Comparison of ENCODE assay signal across 2 cellular contexts in the genomic region with DNA sequence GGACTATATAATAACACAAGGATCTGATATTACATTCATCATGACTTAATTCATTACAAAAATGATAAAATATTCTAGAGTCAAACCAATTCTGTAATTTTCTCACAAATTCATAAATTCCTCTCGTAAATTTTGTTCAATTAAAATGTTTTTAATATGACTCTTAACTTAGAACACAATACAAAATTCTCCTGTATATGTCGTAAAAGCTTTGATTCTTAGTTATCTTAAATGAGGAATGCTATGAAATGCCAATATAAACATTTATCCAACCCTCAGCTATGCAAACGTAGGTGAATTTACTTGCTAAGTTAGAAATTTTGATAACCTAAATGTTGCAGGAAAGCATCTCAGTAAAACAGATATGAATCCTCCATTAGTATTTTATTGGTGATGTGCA.
TF ChIP-seq lines count a peak whose summit lies in the region.

No MANE protein-coding gene starts in this region.

TF ChIP-seq in SK-N-SH treated with all-trans-retinoic acid at 6 μM for 48 hours, 23 proteins besides CTCF, POLR2A, EP300 and RAD21:
- TF ChIP-seq, protein P1, sequence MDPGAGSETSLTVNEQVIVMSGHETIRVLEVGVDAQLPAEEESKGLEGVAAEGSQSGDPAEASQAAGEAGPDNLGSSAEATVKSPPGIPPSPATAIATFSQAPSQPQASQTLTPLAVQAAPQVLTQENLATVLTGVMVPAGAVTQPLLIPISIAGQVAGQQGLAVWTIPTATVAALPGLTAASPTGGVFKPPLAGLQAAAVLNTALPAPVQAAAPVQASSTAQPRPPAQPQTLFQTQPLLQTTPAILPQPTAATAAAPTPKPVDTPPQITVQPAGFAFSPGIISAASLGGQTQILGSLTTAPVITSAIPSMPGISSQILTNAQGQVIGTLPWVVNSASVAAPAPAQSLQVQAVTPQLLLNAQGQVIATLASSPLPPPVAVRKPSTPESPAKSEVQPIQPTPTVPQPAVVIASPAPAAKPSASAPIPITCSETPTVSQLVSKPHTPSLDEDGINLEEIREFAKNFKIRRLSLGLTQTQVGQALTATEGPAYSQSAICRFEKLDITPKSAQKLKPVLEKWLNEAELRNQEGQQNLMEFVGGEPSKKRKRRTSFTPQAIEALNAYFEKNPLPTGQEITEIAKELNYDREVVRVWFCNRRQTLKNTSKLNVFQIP (CRISPR knock-in tag; IDR thresholded peaks at IDR 0.05; ENCODE audit: borderline replicate concordance, low read depth), result no peak
- TF ChIP-seq ESRRG (CRISPR knock-in tag; IDR thresholded peaks at IDR 0.05) (0 out of 2 replicates have a peak, but pooled peaks have one; percentile 63), ISL1 (CRISPR knock-in tag; IDR thresholded peaks at IDR 0.05) (peak; percentile 97), PPARA (CRISPR knock-in tag; IDR thresholded peaks at IDR 0.05; ENCODE audit: borderline replicate concordance) (no peak), GLIS3 (CRISPR knock-in tag; IDR thresholded peaks at IDR 0.05) (no peak)
- TF ChIP-seq, protein P2, sequence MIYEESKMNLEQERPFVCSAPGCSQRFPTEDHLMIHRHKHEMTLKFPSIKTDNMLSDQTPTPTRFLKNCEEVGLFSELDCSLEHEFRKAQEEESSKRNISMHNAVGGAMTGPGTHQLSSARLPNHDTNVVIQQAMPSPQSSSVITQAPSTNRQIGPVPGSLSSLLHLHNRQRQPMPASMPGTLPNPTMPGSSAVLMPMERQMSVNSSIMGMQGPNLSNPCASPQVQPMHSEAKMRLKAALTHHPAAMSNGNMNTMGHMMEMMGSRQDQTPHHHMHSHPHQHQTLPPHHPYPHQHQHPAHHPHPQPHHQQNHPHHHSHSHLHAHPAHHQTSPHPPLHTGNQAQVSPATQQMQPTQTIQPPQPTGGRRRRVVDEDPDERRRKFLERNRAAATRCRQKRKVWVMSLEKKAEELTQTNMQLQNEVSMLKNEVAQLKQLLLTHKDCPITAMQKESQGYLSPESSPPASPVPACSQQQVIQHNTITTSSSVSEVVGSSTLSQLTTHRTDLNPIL (CRISPR knock-in tag; IDR thresholded peaks at IDR 0.05; ENCODE audit: low read depth), result peak; percentile 81; the same call in 1 of the 2 replicates
- TF ChIP-seq, protein P3, sequence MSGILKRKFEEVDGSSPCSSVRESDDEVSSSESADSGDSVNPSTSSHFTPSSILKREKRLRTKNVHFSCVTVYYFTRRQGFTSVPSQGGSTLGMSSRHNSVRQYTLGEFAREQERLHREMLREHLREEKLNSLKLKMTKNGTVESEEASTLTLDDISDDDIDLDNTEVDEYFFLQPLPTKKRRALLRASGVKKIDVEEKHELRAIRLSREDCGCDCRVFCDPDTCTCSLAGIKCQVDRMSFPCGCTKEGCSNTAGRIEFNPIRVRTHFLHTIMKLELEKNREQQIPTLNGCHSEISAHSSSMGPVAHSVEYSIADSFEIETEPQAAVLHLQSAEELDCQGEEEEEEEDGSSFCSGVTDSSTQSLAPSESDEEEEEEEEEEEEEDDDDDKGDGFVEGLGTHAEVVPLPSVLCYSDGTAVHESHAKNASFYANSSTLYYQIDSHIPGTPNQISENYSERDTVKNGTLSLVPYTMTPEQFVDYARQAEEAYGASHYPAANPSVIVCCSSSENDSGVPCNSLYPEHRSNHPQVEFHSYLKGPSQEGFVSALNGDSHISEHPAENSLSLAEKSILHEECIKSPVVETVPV (CRISPR knock-in tag; IDR thresholded peaks at IDR 0.05), result peak; percentile 52; the same call in 1 of the 2 replicates

TF ChIP-seq in SK-N-SH, 30 proteins besides CTCF, POLR2A, EP300 and RAD21 (continued from another document):
- TF ChIP-seq, protein P4, sequence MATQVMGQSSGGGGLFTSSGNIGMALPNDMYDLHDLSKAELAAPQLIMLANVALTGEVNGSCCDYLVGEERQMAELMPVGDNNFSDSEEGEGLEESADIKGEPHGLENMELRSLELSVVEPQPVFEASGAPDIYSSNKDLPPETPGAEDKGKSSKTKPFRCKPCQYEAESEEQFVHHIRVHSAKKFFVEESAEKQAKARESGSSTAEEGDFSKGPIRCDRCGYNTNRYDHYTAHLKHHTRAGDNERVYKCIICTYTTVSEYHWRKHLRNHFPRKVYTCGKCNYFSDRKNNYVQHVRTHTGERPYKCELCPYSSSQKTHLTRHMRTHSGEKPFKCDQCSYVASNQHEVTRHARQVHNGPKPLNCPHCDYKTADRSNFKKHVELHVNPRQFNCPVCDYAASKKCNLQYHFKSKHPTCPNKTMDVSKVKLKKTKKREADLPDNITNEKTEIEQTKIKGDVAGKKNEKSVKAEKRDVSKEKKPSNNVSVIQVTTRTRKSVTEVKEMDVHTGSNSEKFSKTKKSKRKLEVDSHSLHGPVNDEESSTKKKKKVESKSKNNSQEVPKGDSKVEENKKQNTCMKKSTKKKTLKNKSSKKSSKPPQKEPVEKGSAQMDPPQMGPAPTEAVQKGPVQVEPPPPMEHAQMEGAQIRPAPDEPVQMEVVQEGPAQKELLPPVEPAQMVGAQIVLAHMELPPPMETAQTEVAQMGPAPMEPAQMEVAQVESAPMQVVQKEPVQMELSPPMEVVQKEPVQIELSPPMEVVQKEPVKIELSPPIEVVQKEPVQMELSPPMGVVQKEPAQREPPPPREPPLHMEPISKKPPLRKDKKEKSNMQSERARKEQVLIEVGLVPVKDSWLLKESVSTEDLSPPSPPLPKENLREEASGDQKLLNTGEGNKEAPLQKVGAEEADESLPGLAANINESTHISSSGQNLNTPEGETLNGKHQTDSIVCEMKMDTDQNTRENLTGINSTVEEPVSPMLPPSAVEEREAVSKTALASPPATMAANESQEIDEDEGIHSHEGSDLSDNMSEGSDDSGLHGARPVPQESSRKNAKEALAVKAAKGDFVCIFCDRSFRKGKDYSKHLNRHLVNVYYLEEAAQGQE (IDR thresholded peaks at IDR 0.05; ENCODE audit: low read depth, low read length), result no peak
- no peak for TF ChIP-seq TCF12 (IDR thresholded peaks at IDR 0.05)
- TF ChIP-seq, protein P5, sequence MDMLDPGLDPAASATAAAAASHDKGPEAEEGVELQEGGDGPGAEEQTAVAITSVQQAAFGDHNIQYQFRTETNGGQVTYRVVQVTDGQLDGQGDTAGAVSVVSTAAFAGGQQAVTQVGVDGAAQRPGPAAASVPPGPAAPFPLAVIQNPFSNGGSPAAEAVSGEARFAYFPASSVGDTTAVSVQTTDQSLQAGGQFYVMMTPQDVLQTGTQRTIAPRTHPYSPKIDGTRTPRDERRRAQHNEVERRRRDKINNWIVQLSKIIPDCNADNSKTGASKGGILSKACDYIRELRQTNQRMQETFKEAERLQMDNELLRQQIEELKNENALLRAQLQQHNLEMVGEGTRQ (IDR thresholded peaks at IDR 0.05; ENCODE audit: borderline replicate concordance, low read depth, low read length), result no peak
- TF ChIP-seq NRF1 (IDR thresholded peaks at IDR 0.05; ENCODE audit: low read depth, low read length), result no peak
- TF ChIP-seq RFX5 (IDR thresholded peaks at IDR 0.05; ENCODE audit: low read length), result no peak
- TF ChIP-seq, protein P6, sequence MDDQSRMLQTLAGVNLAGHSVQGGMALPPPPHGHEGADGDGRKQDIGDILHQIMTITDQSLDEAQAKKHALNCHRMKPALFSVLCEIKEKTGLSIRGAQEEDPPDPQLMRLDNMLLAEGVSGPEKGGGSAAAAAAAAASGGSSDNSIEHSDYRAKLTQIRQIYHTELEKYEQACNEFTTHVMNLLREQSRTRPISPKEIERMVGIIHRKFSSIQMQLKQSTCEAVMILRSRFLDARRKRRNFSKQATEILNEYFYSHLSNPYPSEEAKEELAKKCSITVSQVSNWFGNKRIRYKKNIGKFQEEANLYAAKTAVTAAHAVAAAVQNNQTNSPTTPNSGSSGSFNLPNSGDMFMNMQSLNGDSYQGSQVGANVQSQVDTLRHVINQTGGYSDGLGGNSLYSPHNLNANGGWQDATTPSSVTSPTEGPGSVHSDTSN (IDR thresholded peaks at IDR 0.05), result no peak
- no peak for TF ChIP-seq TAF1 (IDR thresholded peaks at IDR 0.05; ENCODE audit: borderline replicate concordance, low read depth, low read length)
- TF ChIP-seq ELF1 (IDR thresholded peaks at IDR 0.05), result no peak
- no peak for TF ChIP-seq JUND (IDR thresholded peaks at IDR 0.05)
- TF ChIP-seq CHD2 (IDR thresholded peaks at IDR 0.05; ENCODE audit: low read length, partially characterized antibody), result no peak
- no peak for TF ChIP-seq NFIC (IDR thresholded peaks at IDR 0.05; ENCODE audit: borderline replicate concordance)
- TF ChIP-seq GATA2 (CRISPR knock-in tag; IDR thresholded peaks at IDR 0.05), result no peak
- TF ChIP-seq RCOR1 (IDR thresholded peaks at IDR 0.05; ENCODE audit: low read length), result no peak
- no peak for TF ChIP-seq YY1 (IDR thresholded peaks at IDR 0.05; ENCODE audit: low read depth)
- TF ChIP-seq POLR2AphosphoS5 (IDR thresholded peaks at IDR 0.05; ENCODE audit: low read depth, low read length), result no peak
- TF ChIP-seq FOXM1 (IDR thresholded peaks at IDR 0.05; ENCODE audit: low read depth), result no peak
- TF ChIP-seq EZH2phosphoT487 (IDR thresholded peaks at IDR 0.05; ENCODE audit: borderline replicate concordance, low read depth), result no peak
TF ChIP-seq in SK-N-SH: peak in this region for 0.
